29 cellular contexts compared by ENCODE assay signal in genomic region chr18:8760984-8761383, GRCh38.
"Had no signal": no experiment of that assay in that cellular context is flagged by ENCODE, and none has a peak within 500 bp of the region (broad histone marks: within the 10 kb centered on the region; RNA-seq: fewer than 3 reads in every experiment).

No MANE protein-coding gene starts in this region.

- DNase-seq: naive B cell; naive thymus-derived CD8-positive, alpha-beta T cell; nephron progenitor cell; nucleus accumbens; pancreas; right cardiac atrium; right lobe of liver; spleen; stimulated activated CD4-positive, alpha-beta T cell treated with anti-CD3 and anti-CD28 coated beads, Interleukin-12 subunit alpha, Interleukin-12 subunit beta, amount 100 ng/mL, for 4 hours; stimulated activated CD4-positive, alpha-beta T cell treated with anti-CD3 and anti-CD28 coated beads, Interleukin-1b, Interleukin-23, amount 100 ng/mL, for 48 hours; stimulated activated CD4-positive, alpha-beta T cell treated with anti-CD3 and anti-CD28 coated beads, Interleukin-4, amount 100 ng/mL, for 1 hour; stimulated activated CD4-positive, alpha-beta T cell treated with anti-CD3 and anti-CD28 coated beads, Interleukin-4, amount 100 ng/mL, for 4 hours; stimulated activated CD8-positive, alpha-beta memory T cell treated with anti-CD3 and anti-CD28 coated beads, Interleukin-4, amount 100 ng/mL, for 48 hours; stimulated activated naive CD4-positive, alpha-beta T cell; stimulated activated naive CD8-positive, alpha-beta T cell treated with anti-CD3 and anti-CD28 coated beads, Interleukin-15, amount 100 ng/mL, for 72 hours; stimulated activated naive CD8-positive, alpha-beta T cell treated with anti-CD3 and anti-CD28 coated beads, Interleukin-15, Interleukin-2, amounts not matched to agents 100 U/mL and 50 U/mL, for 24 hours; substantia nigra; testis; tibial artery; trophoblast cell; upper lobe of left lung had no signal

- H3K4me3 ChIP-seq: pancreas, prostate gland, right lobe of liver, skin epidermis, smooth muscle cell, spleen, suprapubic skin, testis, tibial artery, upper lobe of left lung, vagina had no signal

- H3K36me3 ChIP-seq: neutrophil, pancreas, prostate gland, right lobe of liver, spleen, tibial artery, upper lobe of left lung, vagina had no signal

- H3K9me3 ChIP-seq: neutrophil, pancreas, prostate gland, right lobe of liver, suprapubic skin, testis, tibial artery, upper lobe of left lung, vagina had no signal

- H3K4me1 ChIP-seq: pancreas, prostate gland, right lobe of liver, suprapubic skin, testis, tibial artery, upper lobe of left lung had no signal

- H3K27me3 ChIP-seq: neutrophil, pancreas, right lobe of liver, suprapubic skin, testis, tibial artery, upper lobe of left lung, vagina had no signal

- ATAC-seq: naive thymus-derived CD8-positive, alpha-beta T cell; natural killer cell treated with Interleukin-12 subunit alpha and Interleukin-12 subunit beta and Interleukin-15 and Interleukin-18, amount 100 ng/mL, for 72 hours; pancreas; right cardiac atrium; right lobe of liver; stimulated activated memory B cell treated with anti-CD40 and anti-IgM and Interleukin-4, amounts not matched to agents 10 μg/mL and 1 μg/mL and 100 μg/mL, for 72 hours; stimulated activated naive CD8-positive, alpha-beta T cell treated with anti-CD3 and anti-CD28 coated beads, Interleukin-15, amount 100 ng/mL, for 72 hours; stimulated activated naive CD8-positive, alpha-beta T cell treated with anti-CD3 and anti-CD28 coated beads, Interleukin-15, Interleukin-2, amounts not matched to agents 100 U/mL and 50 U/mL, for 24 hours had no signal

- H3K4me2 ChIP-seq: smooth muscle cell had no signal

- H3K27ac ChIP-seq: neutrophil, pancreas, prostate gland, right lobe of liver, skin epidermis, spleen, suprapubic skin, testis, tibial artery, upper lobe of left lung, vagina had no signal
